1 cellular context compared by ENCODE assay signal in genomic region chr9:130918870-130919558, GRCh38.
TF ChIP-seq lines count a peak whose summit lies in the region.

No MANE protein-coding gene starts in this region.

TF ChIP-seq in H1, 55 proteins besides CTCF, POLR2A, EP300 and RAD21 (continued from another document):
- TF ChIP-seq SP2 (IDR thresholded peaks at IDR 0.05; ENCODE audit: low read length), result no peak
- TF ChIP-seq KDM1A (IDR thresholded peaks at IDR 0.05; ENCODE audit: borderline replicate concordance, low read length), result no peak
- no peak for TF ChIP-seq TAF1 (IDR thresholded peaks at IDR 0.05; ENCODE audit: low read depth, low read length)
- TF ChIP-seq KDM4A (IDR thresholded peaks at IDR 0.05; ENCODE audit: low read depth, low read length, severe bottlenecking), result no peak
- no peak for TF ChIP-seq GABPA (IDR thresholded peaks at IDR 0.05; ENCODE audit: borderline replicate concordance, insufficient read depth, low read length)
- TF ChIP-seq NRF1 (IDR thresholded peaks at IDR 0.05; ENCODE audit: low read depth, low read length), result no peak
- TF ChIP-seq USF2 (IDR thresholded peaks at IDR 0.05; ENCODE audit: low read length), result no peak
- no peak for TF ChIP-seq SIRT6 (IDR thresholded peaks at IDR 0.05; ENCODE audit: low read length)
- TF ChIP-seq TEAD4 (IDR thresholded peaks at IDR 0.05; ENCODE audit: low read depth, low read length), result no peak
- TF ChIP-seq NANOG (IDR thresholded peaks at IDR 0.05; ENCODE audit: insufficient read depth, low read depth, low read length, poor library complexity, severe bottlenecking), result no peak
- TF ChIP-seq HDAC2 (IDR thresholded peaks at IDR 0.05; ENCODE audit: borderline replicate concordance in 1 of 2, low read depth in 2 of 2, low read length in 2 of 2), result no peak
- TF ChIP-seq TAF7 (optimal IDR thresholded peaks at IDR 0.05; ENCODE audit: borderline replicate concordance, low read depth, low read length), result no peak
- no peak for TF ChIP-seq ATF3 (IDR thresholded peaks at IDR 0.05; ENCODE audit: insufficient read depth, low read depth, low read length)
- no peak for TF ChIP-seq SIX5 (IDR thresholded peaks at IDR 0.05; ENCODE audit: low read depth, low read length)
- TF ChIP-seq FOSL1 (IDR thresholded peaks at IDR 0.05; ENCODE audit: insufficient read depth, low read depth, low read length), result no peak
- TF ChIP-seq PHF8 (conservative IDR thresholded peaks at IDR 0.05; ENCODE audit: low read depth, low read length), result no peak
